In the genomic region with DNA sequence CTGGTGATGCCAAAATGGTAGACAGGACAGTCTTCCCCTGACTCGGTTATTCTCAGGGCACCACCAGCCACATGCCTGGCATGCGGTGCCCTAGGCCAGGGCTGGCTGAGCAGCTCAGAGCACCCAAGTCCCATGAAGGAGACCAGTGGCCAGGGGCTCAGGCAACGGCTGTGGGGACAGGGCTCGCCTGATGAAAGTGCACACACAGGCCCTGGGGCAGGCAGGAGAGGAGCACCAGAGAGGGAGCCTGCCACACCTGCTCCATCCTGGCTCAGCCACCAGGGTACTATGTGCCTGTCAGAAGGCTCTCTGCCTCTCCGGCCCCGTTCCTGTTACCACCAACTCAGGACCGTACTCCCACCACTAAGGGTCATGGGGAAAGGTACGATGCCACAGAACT, we compare ENCODE assay signal across 26 cellular contexts. TPM values are rescaled to one million over a fixed set of nuclear protein-coding genes. Genes with fewer than 3 reads are reported as not detected.
DNase-seq lines count a peak whose midpoint lies in the region; TF ChIP-seq lines count a peak whose summit lies in the region.
"Had no signal": no experiment of that assay in that cellular context is flagged by ENCODE, and none has a peak within 500 bp of the region (broad histone marks: within the 10 kb centered on the region; RNA-seq: fewer than 3 reads in every experiment).

No MANE protein-coding gene starts in this region.

- no peak for TF ChIP-seq POLR2A in Peyer's patch (IDR thresholded peaks at IDR 0.05)

- H3F3A ChIP-seq in GM23248 (ENCODE audit: insufficient read depth) = no peaks in the 10 kb centered on the region

- no peaks in the 10 kb centered on the region for H3K9me2 ChIP-seq in GM23248 (ENCODE audit: insufficient read depth)

- H3K4me3 ChIP-seq in BLaER1 (no peak overlapping the region), endodermal cell (ENCODE audit: low read length) (no peak overlapping the region), Peyer's patch (no peak overlapping the region), GM23248 (no peak overlapping the region)
- no peak overlapping the region for H3K4me3 ChIP-seq in BLaER1 treated with 17β-estradiol and CSF1 and Interleukin-3, amounts not matched to agents 10 nM and 100 nM

- CTCF ChIA-PET in GM10248 (lab: Yijun Ruan, JAX) = no interaction called here

- DNase-seq in chondrocyte (ENCODE audit: low spot score) (peak; percentile 83), endodermal cell (no peak), GM10248 (ENCODE audit: extremely low spot score) (no peak), SHP77 (lab: John Stamatoyannopoulos, UW) (no peak), Peyer's patch (no peak), GM23248 (no peak)
- DNase-seq: 8988T; ACHN; BE2C; C1 segment of cervical spinal cord; CD4-positive, alpha-beta memory T cell; CD4-positive, CD25-positive, alpha-beta regulatory T cell; CD8-positive, alpha-beta memory T cell; COR-L47; DMS 273 treated with DMSO at 0.1 percent for 48 hours; DMS153; DMS53; DMS79; DND-41; EL; GDM1 had no signal

- H3K27me3 ChIP-seq in BLaER1 (peaks cover 32% of the 10 kb centered on the region), endodermal cell (ENCODE audit: control insufficient read depth, insufficient read depth, low read length, poor library complexity, severe bottlenecking) (peaks cover 21% of the 10 kb centered on the region), Peyer's patch (peaks cover 0 to 15% of the 10 kb centered on the region in 2 donors), GM23248 (replicated peaks; ENCODE audit: insufficient read depth) (peaks cover 6% of the 10 kb centered on the region; the same call in 1 of the 2 replicates)
- peaks cover 32 to 67% (median 39%) of the 10 kb centered on the region in 11 experiments for H3K27me3 ChIP-seq in BLaER1 treated with 17β-estradiol and CSF1 and Interleukin-3, amounts not matched to agents 10 nM and 100 nM

- H3K27ac Mint-ChIP-seq in chondrocyte (ENCODE audit: unreplicated experiment) (no peak overlapping the region), endodermal cell (no peak overlapping the region)
- H3K27ac Mint-ChIP-seq: CD14-positive monocyte; CD4-positive, alpha-beta memory T cell; CD4-positive, CD25-positive, alpha-beta regulatory T cell had no signal

- H3K4me1 ChIP-seq in BLaER1 = peaks cover 76% of the 10 kb centered on the region
- peaks cover 41 to 74% (median 67%) of the 10 kb centered on the region in 10 experiments for H3K4me1 ChIP-seq in BLaER1 treated with 17β-estradiol and CSF1 and Interleukin-3, amounts not matched to agents 10 nM and 100 nM
- H3K4me1 ChIP-seq in endodermal cell (ENCODE audit: control insufficient read depth, insufficient read depth, low read length) = no peaks in the 10 kb centered on the region
- H3K4me1 ChIP-seq in Peyer's patch = peaks cover 0 to 11% (median 2%) of the 10 kb centered on the region in 4 donors
- H3K4me1 ChIP-seq in GM23248 (ENCODE audit: insufficient read depth) = no peaks in the 10 kb centered on the region
- H3K4me1 ChIP-seq: BE2C had no signal

- H3K9me3 Mint-ChIP-seq in chondrocyte (ENCODE audit: low read depth) = no peaks in the 10 kb centered on the region
- no peaks in the 10 kb centered on the region for H3K9me3 Mint-ChIP-seq in endodermal cell
- H3K9me3 Mint-ChIP-seq: CD8-positive, alpha-beta memory T cell had no signal

- H3K36me3 ChIP-seq in BLaER1 (no peaks in the 10 kb centered on the region), endodermal cell (ENCODE audit: control insufficient read depth, insufficient read depth, low read length) (no peaks in the 10 kb centered on the region), Peyer's patch (no peaks in the 10 kb centered on the region), GM23248 (ENCODE audit: low read depth) (no peaks in the 10 kb centered on the region)
- no peaks in the 10 kb centered on the region for H3K36me3 ChIP-seq in BLaER1 treated with 17β-estradiol and CSF1 and Interleukin-3, amounts not matched to agents 10 nM and 100 nM
- H3K36me3 ChIP-seq: BE2C had no signal

- H3K4me2 ChIP-seq in BLaER1 (peak overlapping the region; percentile 90), GM23248 (ENCODE audit: unreplicated experiment) (no peak overlapping the region)
- H3K4me2 ChIP-seq in BLaER1 treated with 17β-estradiol and CSF1 and Interleukin-3, amounts not matched to agents 10 nM and 100 nM = peak overlapping the region in 9 of 11 experiments; percentile 70 to 86 (median 79); a peak in 14 of 22 replicates

- no peak overlapping the region for H2AFZ ChIP-seq in GM23248

- no peak for TF ChIP-seq CTCF in chondrocyte (IDR thresholded peaks at IDR 0.05)
- TF ChIP-seq CTCF in endodermal cell (conservative IDR thresholded peaks at IDR 0.05) = peak; percentile 15
- no peak for TF ChIP-seq CTCF in GM10248 (IDR thresholded peaks at IDR 0.05; ENCODE audit: control extremely low read depth, extremely low read depth, low read depth, missing control alignments)
- TF ChIP-seq CTCF in Peyer's patch (IDR thresholded peaks at IDR 0.05) = no peak

- H3K9ac ChIP-seq in BLaER1 = no peak overlapping the region
- H3K9ac ChIP-seq in BLaER1 treated with 17β-estradiol and CSF1 and Interleukin-3, amounts not matched to agents 10 nM and 100 nM = no peak overlapping the region
- no peak overlapping the region for H3K9ac ChIP-seq in endodermal cell (ENCODE audit: extremely low read depth, low read length, poor library complexity, severe bottlenecking)
- H3K9ac ChIP-seq in GM23248 = no peak overlapping the region

- H4K20me1 ChIP-seq in BLaER1 (peaks cover 60% of the 10 kb centered on the region), GM23248 (ENCODE audit: insufficient read depth) (no peaks in the 10 kb centered on the region)
- peaks cover 0 to 80% (median 24%) of the 10 kb centered on the region in 11 experiments; a peak in 15 of 22 replicates for H4K20me1 ChIP-seq in BLaER1 treated with 17β-estradiol and CSF1 and Interleukin-3, amounts not matched to agents 10 nM and 100 nM

- H3K4me3 Mint-ChIP-seq in chondrocyte (ENCODE audit: unreplicated experiment) = no peak overlapping the region
- H3K4me3 Mint-ChIP-seq in endodermal cell = no peak overlapping the region
- H3K4me3 Mint-ChIP-seq: CD4-positive, alpha-beta memory T cell; CD8-positive, alpha-beta memory T cell had no signal

- H3K27me3 Mint-ChIP-seq in chondrocyte (ENCODE audit: low read depth) (peaks cover 21% of the 10 kb centered on the region), endodermal cell (ENCODE audit: insufficient read depth) (peaks cover 22% of the 10 kb centered on the region)

- POLR2A ChIA-PET in GM10248 (lab: Yijun Ruan, JAX) = no interaction called here

- H3K36me3 Mint-ChIP-seq in chondrocyte (ENCODE audit: low read depth) (no peaks in the 10 kb centered on the region), endodermal cell (ENCODE audit: low read depth) (no peaks in the 10 kb centered on the region)
- H3K36me3 Mint-ChIP-seq: CD4-positive, alpha-beta memory T cell; CD4-positive, CD25-positive, alpha-beta regulatory T cell; CD8-positive, alpha-beta memory T cell had no signal

- H3K79me2 ChIP-seq in GM23248 (ENCODE audit: insufficient read depth) = no peaks in the 10 kb centered on the region

- H3K27ac ChIP-seq in BLaER1 (no peak overlapping the region), endodermal cell (ENCODE audit: low read depth, low read length) (no peak overlapping the region), Peyer's patch (no peak overlapping the region), GM23248 (no peak overlapping the region)
- H3K27ac ChIP-seq in BLaER1 treated with 17β-estradiol and CSF1 and Interleukin-3, amounts not matched to agents 10 nM and 100 nM = no peak overlapping the region

- peaks cover 5% of the 10 kb centered on the region for H3K4me1 Mint-ChIP-seq in chondrocyte (ENCODE audit: low read depth)
- H3K4me1 Mint-ChIP-seq in endodermal cell = peaks cover 8% of the 10 kb centered on the region

- H3K9me3 ChIP-seq in BLaER1 = no peaks in the 10 kb centered on the region
- no peaks in the 10 kb centered on the region for H3K9me3 ChIP-seq in BLaER1 treated with 17β-estradiol and CSF1 and Interleukin-3, amounts not matched to agents 10 nM and 100 nM (replicated peaks in 1 of 11)
- H3K9me3 ChIP-seq in endodermal cell (ENCODE audit: control insufficient read depth, low read length) = no peaks in the 10 kb centered on the region
- no peaks in the 10 kb centered on the region for H3K9me3 ChIP-seq in Peyer's patch
- no peaks in the 10 kb centered on the region for H3K9me3 ChIP-seq in GM23248 (ENCODE audit: low read depth)
- H3K9me3 ChIP-seq: BE2C had no signal

- in situ Hi-C loops in GM23248 (cut with MboI) = no loop called here

- 93 to 95% methylated on average over 6 to 8 of the region's 8 CpGs for WGBS in endodermal cell (ENCODE audit: insufficient coverage in 1 of 2, insufficient read length in 1 of 2), 2 experiments
- WGBS in GM23248 (ENCODE audit: low coverage in 1 of 2, low lambda C conversion rate in 2 of 2, missing lambda C conversion rate in 2 of 2), 2 experiments = 86 to 90% methylated on average over 8 of the region's 8 CpGs

RNA-seq across cellular contexts. Expression of gene ELFN2, which starts 12.1 kb away (rescaled TPM):
- total RNA-seq in chondrocyte (0.65 to 1.2 TPM (median 1.1 TPM) in 3 replicates), endodermal cell (under 1 TPM; 0.40 to 0.46 TPM), Peyer's patch (under 1 TPM in 1 of 4 donors, not detected in 3; under 0.01 TPM)
- 2.1 TPM for polyA plus RNA-seq in endodermal cell (2013, experiment 1 of 2)
- 1.7 TPM for polyA plus RNA-seq in endodermal cell (2013, experiment 2 of 2)
- total RNA-seq in GM23248 (2014; rRNA removed; shearing (Covaris generic)) = 0.89 and 1.1 TPM in 2 replicates
- 0.19 and 0.48 TPM in 2 replicates for polyA plus RNA-seq in GM23248 (2016; fragmentation: Nextera tagmentation; extraction: Ambion mirVana)
- total RNA-seq: A673, G401 had no signal
- polyA plus RNA-seq: CD14-positive monocyte; CD4-positive, alpha-beta memory T cell; CD4-positive, CD25-positive, alpha-beta regulatory T cell had no signal
